In genomic region chr19:14580623-14581237, GRCh38 we compare ENCODE assay signal across 16 cellular contexts. TPM values are rescaled to one million over a fixed set of nuclear protein-coding genes. Genes with fewer than 3 reads are reported as not detected.
DNase-seq lines count a peak whose midpoint lies in the region; TF ChIP-seq lines count a peak whose summit lies in the region.
"Had no signal": no experiment of that assay in that cellular context is flagged by ENCODE, and none has a peak within 500 bp of the region (broad histone marks: within the 10 kb centered on the region; RNA-seq: fewer than 3 reads in every experiment).

No MANE protein-coding gene starts in this region.

- H3K79me2 ChIP-seq in hepatocyte = no peaks in the 10 kb centered on the region

- H3K4me2 ChIP-seq in hepatocyte = no peak overlapping the region

- intact Hi-C loops in esophagus squamous epithelium (cut with DNase I) = no loop called here

- H4K20me1 ChIP-seq in hepatocyte (ENCODE audit: insufficient read depth, poor library complexity, severe bottlenecking) = no peaks in the 10 kb centered on the region

- H3K9me3 ChIP-seq in esophagus squamous epithelium (no peaks in the 10 kb centered on the region), Peyer's patch (no peaks in the 10 kb centered on the region), hepatocyte (ENCODE audit: low read depth) (no peaks in the 10 kb centered on the region)

- H3K27me3 ChIP-seq in esophagus squamous epithelium (no peaks in the 10 kb centered on the region), Peyer's patch (no peaks in the 10 kb centered on the region), hepatocyte (no peaks in the 10 kb centered on the region)

- H3K9me2 ChIP-seq in hepatocyte (replicated peaks; ENCODE audit: insufficient read depth) = no peaks in the 10 kb centered on the region

- H2AFZ ChIP-seq in hepatocyte = no peak overlapping the region

- H3K27ac ChIP-seq in esophagus squamous epithelium (no peak overlapping the region), Peyer's patch (no peak overlapping the region), hepatocyte (no peak overlapping the region)

- WGBS in esophagus squamous epithelium, 2 donors = 53 to 65% methylated on average over 6 of the region's 6 CpGs
- 57% methylated on average over 6 of the region's 6 CpGs for WGBS in hepatocyte (ENCODE audit: low lambda C conversion rate, missing lambda C conversion rate)

- no peak overlapping the region for H3K4me3 ChIP-seq in Jurkat, Clone E6-1 (ENCODE audit: low read length)
- H3K4me3 ChIP-seq in esophagus squamous epithelium (no peak overlapping the region), Peyer's patch (no peak overlapping the region), hepatocyte (no peak overlapping the region)

- TF ChIP-seq POLR2A in esophagus squamous epithelium (IDR thresholded peaks at IDR 0.05) = no peak
- TF ChIP-seq POLR2A in Peyer's patch (IDR thresholded peaks at IDR 0.05) = no peak

- DNase-seq in NCI-H2171 treated with DMSO at 0.1 percent for 48 hours (lab: John Stamatoyannopoulos, UW) (peak; percentile 58), NCI-H2171 (lab: John Stamatoyannopoulos, UW) (no peak), esophagus squamous epithelium (lab: John Stamatoyannopoulos, UW) (no peak), Peyer's patch (no peak), hepatocyte (ENCODE audit: low spot score) (no peak)
- DNase-seq in Jurkat, Clone E6-1 (ENCODE audit: low read depth, low spot score) = peak; percentile 34
- peak; percentile 70 to 72 for DNase-seq in activated T-cell treated with anti-CD3 and anti-CD28 coated beads, Interleukin-2, amount 50 U/mL, for 48 hours
- DNase-seq in stimulated activated CD4-positive, alpha-beta T cell treated with anti-CD3 and anti-CD28 coated beads, Interleukin-2, amount 100 ng/mL, for 24 hours = peak; percentile 72 to 79
- DNase-seq: Calu3, glutamatergic neuron, KBM-7, NCI-H2029, retina, SW 1271 had no signal

- TF ChIP-seq CTCF in esophagus squamous epithelium (IDR thresholded peaks at IDR 0.05) (no peak), Peyer's patch (IDR thresholded peaks at IDR 0.05) (no peak), hepatocyte (IDR thresholded peaks at IDR 0.05; ENCODE audit: poor library complexity) (no peak)

- H3K4me1 ChIP-seq in esophagus squamous epithelium (no peaks in the 10 kb centered on the region), Peyer's patch (no peaks in the 10 kb centered on the region), hepatocyte (ENCODE audit: insufficient read depth) (no peaks in the 10 kb centered on the region)

- H3K36me3 ChIP-seq in esophagus squamous epithelium (no peaks in the 10 kb centered on the region), Peyer's patch (no peaks in the 10 kb centered on the region), hepatocyte (replicated peaks; ENCODE audit: insufficient read depth, low read depth) (no peaks in the 10 kb centered on the region)

RNA-seq across cellular contexts. Expression of gene CLEC17A, which starts 2.2 kb away (rescaled TPM):
- not detected for polyA plus RNA-seq in Jurkat, Clone E6-1 (2012; ENCODE audit: insufficient read depth, insufficient read length)
- total RNA-seq in esophagus squamous epithelium = not detected
- 10 to 100 TPM in 1 of 4 donors, 1 to 10 TPM in 1, not detected in 2; 1.3 to 12.4 TPM for total RNA-seq in Peyer's patch
- total RNA-seq in hepatocyte = not detected in 2 replicates
- not detected in 2 replicates for polyA plus RNA-seq in hepatocyte
- total RNA-seq: A172, Calu3 had no signal
- polyA plus RNA-seq: urinary bladder had no signal

RNA-seq across cellular contexts. Expression of gene NDUFB7, which starts 8.9 kb away (rescaled TPM):
- 215 TPM for polyA plus RNA-seq in Jurkat, Clone E6-1 (2012; ENCODE audit: insufficient read depth, insufficient read length)
- total RNA-seq in esophagus squamous epithelium (100 to 1,000 TPM; 262 to 379 (median 295) TPM), Peyer's patch (100 to 1,000 TPM; 275 to 432 (median 358) TPM), hepatocyte (201 and 226 TPM in 2 replicates)
- 354 and 442 TPM in 2 replicates for polyA plus RNA-seq in hepatocyte

RNA-seq across cellular contexts. Expression of gene TECR, which starts 51.3 kb away (rescaled TPM):
- polyA plus RNA-seq in Jurkat, Clone E6-1 (2012; ENCODE audit: insufficient read depth, insufficient read length) = 211 TPM
- 100 to 1,000 TPM; 130 to 290 (median 190) TPM for total RNA-seq in esophagus squamous epithelium
- 100 to 1,000 TPM in 1 of 4 donors, 10 to 100 TPM in 3; 24.8 to 103 (median 78.7) TPM for total RNA-seq in Peyer's patch
- total RNA-seq in hepatocyte = 65.3 and 102 TPM in 2 replicates
- 366 and 370 TPM in 2 replicates for polyA plus RNA-seq in hepatocyte

Comparison
In these comparisons a context has a peak if more than half of its experiments do, and no peak if none do; other contexts are left out.
1. DNase-seq: peak in NCI-H2171 treated with DMSO at 0.1 percent for 48 hours (single experiment), Jurkat, Clone E6-1 (single experiment), activated T-cell treated with anti-CD3 and anti-CD28 coated beads, Interleukin-2, amount 50 U/mL, for 48 hours (2 of 2) and stimulated activated CD4-positive, alpha-beta T cell treated with anti-CD3 and anti-CD28 coated beads, Interleukin-2, amount 100 ng/mL, for 24 hours (2 of 2); none in NCI-H2171 (single experiment), esophagus squamous epithelium (single experiment), Peyer's patch (0 of 3) and hepatocyte (single experiment).